Comparison of ENCODE assay signal across 8 cellular contexts in genomic region chr1:182259229-182259872, GRCh38.
DNase-seq lines count a peak whose midpoint lies in the region; ATAC-seq and TF ChIP-seq lines count a peak whose summit lies in the region.

No MANE protein-coding gene starts in this region.

- no peak for TF ChIP-seq EP300 in ovary (IDR thresholded peaks at IDR 0.05)

- H3K27me3 ChIP-seq in ovary (no peaks in the 10 kb centered on the region), vagina (no peaks in the 10 kb centered on the region)

- TF ChIP-seq POLR2A in ovary (IDR thresholded peaks at IDR 0.05) (no peak), vagina (IDR thresholded peaks at IDR 0.05) (no peak)

- H3K9me3 ChIP-seq in ovary, result no peaks in the 10 kb centered on the region
- H3K9me3 ChIP-seq in vagina, result no peaks in the 10 kb centered on the region

- H3K4me3 ChIP-seq in ovary (no peak overlapping the region), vagina (no peak overlapping the region)

- H3K36me3 ChIP-seq in ovary (no peaks in the 10 kb centered on the region), vagina (no peaks in the 10 kb centered on the region)

- WGBS in ovary, 3 donors, result 21 to 36% (median 23%) methylated on average over 4 of the region's 4 CpGs

- H3K27ac ChIP-seq in VCaP (peak overlapping the region; percentile 34; the same call in 1 of the 2 replicates), ovary (no peak overlapping the region), vagina (no peak overlapping the region)

- TF ChIP-seq CTCF in VCaP (conservative IDR thresholded peaks at IDR 0.05), result no peak
- TF ChIP-seq CTCF in ovary (IDR thresholded peaks at IDR 0.05), result no peak
- no peak for TF ChIP-seq CTCF in vagina (IDR thresholded peaks at IDR 0.05)

- intact Hi-C loops in ovary (cut with DNase I) (no loop called here), vagina (cut with DNase I) (no loop called here)

- H3K4me1 ChIP-seq in ovary (ENCODE audit: insufficient read depth), result peaks cover 4% of the 10 kb centered on the region
- peaks cover 9% of the 10 kb centered on the region for H3K4me1 ChIP-seq in vagina

- DNase-seq in HT1080 (ENCODE audit: low read depth) (peak; percentile 79), ovary (peak in 4 of 5 donors; percentile 38 to 56 (median 48)), vagina (ENCODE audit: extremely low spot score in 2 of 2) (no peak), DMS79 (lab: John Stamatoyannopoulos, UW) (no peak)
- DNase-seq in central memory CD4-positive, alpha-beta T cell, result peak; percentile 68

- peak; percentile 57 for ATAC-seq in GM19397 (IDR thresholded peaks at IDR 0.05; ENCODE audit: unreplicated experiment)
- ATAC-seq in HG02852 (IDR thresholded peaks at IDR 0.05; ENCODE audit: unreplicated experiment), result no peak

Comparison
In these comparisons a context has a peak if more than half of its experiments do, and no peak if none do; other contexts are left out.
1. DNase-seq: peak in HT1080 (single experiment), central memory CD4-positive, alpha-beta T cell (single experiment) and ovary (4 of 5); none in vagina (0 of 2) and DMS79 (single experiment).